ENCODE assay signal across 8 cellular contexts in genomic region chr3:157176108-157176507, GRCh38. TPM values are rescaled to one million over a fixed set of nuclear protein-coding genes. Genes with fewer than 3 reads are reported as not detected.
DNase-seq lines count a peak whose midpoint lies in the region; ATAC-seq and TF ChIP-seq lines count a peak whose summit lies in the region.

No MANE protein-coding gene starts in this region.

- no peaks in the 10 kb centered on the region for H4K20me1 ChIP-seq in PC-9 (ENCODE audit: insufficient read depth)

- H3K9me3 Mint-ChIP-seq in endothelial cell (ENCODE audit: unreplicated experiment): peaks cover 5% of the 10 kb centered on the region

- TF ChIP-seq CTCF in PC-9 (conservative IDR thresholded peaks at IDR 0.05): no peak
- no peak for TF ChIP-seq CTCF in endothelial cell (IDR thresholded peaks at IDR 0.05; ENCODE audit: unreplicated experiment)
- TF ChIP-seq CTCF in ovary (IDR thresholded peaks at IDR 0.05): no peak

- H3K9me2 ChIP-seq in PC-9 (ENCODE audit: insufficient read depth): no peaks in the 10 kb centered on the region

- H2AFZ ChIP-seq in PC-9: peak overlapping the region; percentile 75

- no peaks in the 10 kb centered on the region for H3K27me3 ChIP-seq in PC-9 (ENCODE audit: insufficient read depth, low read depth)
- no peaks in the 10 kb centered on the region for H3K27me3 ChIP-seq in ovary

- no peak for TF ChIP-seq POLR2A in ovary (IDR thresholded peaks at IDR 0.05)

- POLR2A ChIA-PET in PC-9 (lab: Charles Lee; ENCODE audit: unreplicated experiment): interaction anchor here (0.6 to 3.7 kb wide), 5 partner anchors 14 to 322 kb away, joined by 3 to 111 read pairs (median 4); partner anchors contain the start of gene CCNL1

- H3K27ac ChIP-seq in PC-9 (peak overlapping the region; percentile 94), ovary (peak overlapping the region; percentile 59 to 88)

- 36 to 43% (median 36%) methylated on average over 2 of the region's 2 CpGs for WGBS in ovary, 3 donors

- peaks cover 14% of the 10 kb centered on the region; the same call in 1 of the 2 replicates for H3F3A ChIP-seq in PC-9 (ENCODE audit: insufficient read depth, low read depth)

- peak overlapping the region; percentile 98 for H3K4me2 ChIP-seq in PC-9

- H3K27ac Mint-ChIP-seq in endothelial cell (ENCODE audit: unreplicated experiment): peak overlapping the region; percentile 97

- CTCF ChIA-PET in PC-9 (lab: Charles Lee): interaction anchor here (2.0 kb wide), 2 partner anchors 16 to 26 kb away, joined by 5 read pairs; no protein-coding TSS in a partner anchor

- no peak for TF ChIP-seq EP300 in ovary (IDR thresholded peaks at IDR 0.05)

- H3K36me3 ChIP-seq in PC-9 (ENCODE audit: low read depth) (no peaks in the 10 kb centered on the region), ovary (no peaks in the 10 kb centered on the region)

- in situ Hi-C loops in Caki2 (cut with HindIII; ENCODE audit: low pct_unique_long_range_greater_than_20kb, low sequenced_read_pairs) (no loop called here), G401 (cut with HindIII; ENCODE audit: low sequenced_read_pairs) (no loop called here)

- H3K79me2 ChIP-seq in PC-9 (ENCODE audit: low read depth): peaks cover 24% of the 10 kb centered on the region

- no peaks in the 10 kb centered on the region for H3K9me3 ChIP-seq in PC-9 (ENCODE audit: insufficient read depth, low read depth)
- H3K9me3 ChIP-seq in ovary: no peaks in the 10 kb centered on the region

- peaks cover 10% of the 10 kb centered on the region for H3K4me1 Mint-ChIP-seq in endothelial cell (ENCODE audit: unreplicated experiment)

- no peak for ATAC-seq in GM21576 (IDR thresholded peaks at IDR 0.05; ENCODE audit: unreplicated experiment)

- peak overlapping the region; percentile 96 for H3K4me3 Mint-ChIP-seq in endothelial cell (ENCODE audit: unreplicated experiment)

- H3K27me3 Mint-ChIP-seq in endothelial cell (ENCODE audit: unreplicated experiment): peaks cover 7% of the 10 kb centered on the region

- H3K4me1 ChIP-seq in PC-9 (replicated peaks; ENCODE audit: insufficient read depth) (peaks cover 22% of the 10 kb centered on the region), ovary (ENCODE audit: insufficient read depth) (peaks cover 3% of the 10 kb centered on the region)

- DNase-seq in Caki2 (ENCODE audit: low read depth): peak; percentile 38
- no peak for DNase-seq in PC-9
- no peak for DNase-seq in endothelial cell (ENCODE audit: low spot score)
- peak in 1 of 5 donors; percentile 19 for DNase-seq in ovary
- DNase-seq in G401 (ENCODE audit: low spot score): no peak
- DNase-seq in KG1 (lab: John Stamatoyannopoulos, UW): no peak
- DNase-seq in GDM1 (lab: John Stamatoyannopoulos, UW): no peak

- no TSS peak for BruUV-seq in PC-9 (replicated peaks; lab: Mats Ljungman, UMichigan)

- intact Hi-C loops in PC-9 (cut with micrococcal nuclease; ENCODE audit: unreplicated experiment) (loop anchor here (1.0 to 10.0 kb wide), 3 partner anchors 25 to 1359 kb away; no protein-coding TSS in a partner anchor), ovary (cut with DNase I) (no loop called here)

- peak overlapping the region; percentile 71 for H3K4me3 ChIP-seq in PC-9
- peak overlapping the region; percentile 55 for H3K4me3 ChIP-seq in ovary

- H3K36me3 Mint-ChIP-seq in endothelial cell (ENCODE audit: low read depth, unreplicated experiment): peaks cover 22% of the 10 kb centered on the region

RNA-seq across cellular contexts. Expression of gene CCNL1, which starts 16.2 kb away (rescaled TPM):
- total RNA-seq in Caki2 (2014; rRNA removed; shearing (Covaris generic); ENCODE audit: low replicate concordance): 31.0 and 69.5 TPM in 2 replicates
- total RNA-seq in PC-9 (2021): 91.3 and 101 TPM in 2 replicates
- 132 TPM for total RNA-seq in endothelial cell (ENCODE audit: unreplicated experiment)
- total RNA-seq in ovary: 100 to 1,000 TPM in 4 of 7 donors, 10 to 100 TPM in 3; 86.8 to 514 (median 115) TPM
- polyA plus RNA-seq in ovary: 10 to 100 TPM; 67.6 to 78.7 TPM
- total RNA-seq in G401 (2014; rRNA removed; shearing (Covaris generic)): 55.3 and 87.5 TPM in 2 replicates
